In the genomic region with DNA sequence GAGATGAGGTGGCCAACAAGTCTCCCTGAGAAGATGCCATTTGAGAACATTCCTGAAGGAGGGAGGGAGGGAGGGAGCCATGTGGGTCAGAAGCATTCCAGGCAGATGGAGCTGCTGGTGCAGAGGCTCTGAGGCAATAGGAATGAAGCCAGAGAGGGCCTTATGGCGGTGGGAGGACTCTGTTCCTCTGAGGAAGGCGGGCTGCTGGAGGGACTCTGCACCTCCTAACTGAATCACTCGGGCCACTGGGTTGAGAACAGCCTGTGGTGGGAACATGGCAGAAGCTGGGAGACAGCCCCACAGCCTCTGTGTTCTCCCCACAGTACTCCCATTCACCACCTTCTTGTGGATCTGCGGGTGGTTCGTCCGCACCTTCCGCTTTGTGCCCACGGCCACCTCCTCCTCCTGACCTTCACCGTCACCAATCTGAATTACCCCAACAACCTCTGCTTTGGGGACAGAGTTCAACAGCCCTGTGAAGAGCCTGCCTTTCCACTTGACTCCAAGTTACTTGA, we compare ENCODE assay signal across 16 cellular contexts. TPM values are rescaled to one million over a fixed set of nuclear protein-coding genes. Genes with fewer than 3 reads are reported as not detected.
DNase-seq lines count a peak whose midpoint lies in the region; ATAC-seq and TF ChIP-seq lines count a peak whose summit lies in the region.
"Had no signal": no experiment of that assay in that cellular context is flagged by ENCODE, and none has a peak within 500 bp of the region (broad histone marks: within the 10 kb centered on the region; RNA-seq: fewer than 3 reads in every experiment).

No MANE protein-coding gene starts in this region.

- no peak for ATAC-seq in mucosa of descending colon
- no peak for ATAC-seq in omental fat pad (ENCODE audit: low FRiP score)
- ATAC-seq in HG02798 (IDR thresholded peaks at IDR 0.05; ENCODE audit: poor library complexity, unreplicated experiment): no peak
- ATAC-seq: naive thymus-derived CD8-positive, alpha-beta T cell had no signal

- H3K27ac ChIP-seq in AG04450 (ENCODE audit: low read depth, low read length): no peak overlapping the region
- H3K27ac ChIP-seq: epithelial cell of prostate, skin epidermis, WERI-Rb-1 had no signal

- H3K27me3 Mint-ChIP-seq in HFFc6 (ENCODE audit: insufficient read depth): peaks cover 13% of the 10 kb centered on the region
- H3K27me3 Mint-ChIP-seq in nephron progenitor cell (ENCODE audit: low read depth, poor library complexity): peaks cover 15% of the 10 kb centered on the region

- CTCF ChIA-PET in AG04450 (lab: Charles Lee): interaction anchor here (0.7 kb wide), 1 partner anchor 23 kb away, joined by 3 read pairs; no protein-coding TSS in a partner anchor

- H3K9me3 ChIP-seq in AG04450 (ENCODE audit: control insufficient read depth, insufficient read depth, low read length): peaks cover 4% of the 10 kb centered on the region
- no peaks in the 10 kb centered on the region for H3K9me3 ChIP-seq in mucosa of descending colon
- H3K9me3 ChIP-seq: BE2C had no signal

- POLR2A ChIA-PET in AG04450 (lab: Yijun Ruan, JAX): no interaction called here

- H3K4me3 Mint-ChIP-seq in HFFc6 (no peak overlapping the region), nephron progenitor cell (no peak overlapping the region)
- H3K4me3 Mint-ChIP-seq: naive thymus-derived CD8-positive, alpha-beta T cell had no signal

- H3K4me3 ChIP-seq in AG04450 (ENCODE audit: low read depth, low read length): no peak overlapping the region
- H3K4me3 ChIP-seq in mucosa of descending colon: no peak overlapping the region
- H3K4me3 ChIP-seq: skin epidermis had no signal

- DNase-seq in AG04450 (ENCODE audit: low read depth, low spot score) (peak; percentile 62), HFFc6 (peak; percentile 63), epidermal melanocyte (ENCODE audit: insufficient read length, low spot score) (peak; percentile 61), mucosa of descending colon (peak in 2 of 3 donors; percentile 24 to 38), omental fat pad (ENCODE audit: low spot score) (no peak), NCI-H1694 (lab: John Stamatoyannopoulos, UW) (no peak), nephron progenitor cell (no peak)
- DNase-seq: aorta; BE2C; naive thymus-derived CD8-positive, alpha-beta T cell; Right ventricle myocardium superior; WERI-Rb-1 had no signal

- H3K27me3 ChIP-seq in AG04450 (ENCODE audit: control insufficient read depth, insufficient read depth, low read length): peaks cover 9% of the 10 kb centered on the region
- H3K27me3 ChIP-seq: BE2C had no signal

- H3K36me3 Mint-ChIP-seq in HFFc6 (ENCODE audit: low read depth): peaks cover 12% of the 10 kb centered on the region; the same call in 1 of the 2 replicates
- H3K36me3 Mint-ChIP-seq in nephron progenitor cell (ENCODE audit: low read depth): peaks cover 7% of the 10 kb centered on the region

- peaks cover 9% of the 10 kb centered on the region for H3K4me1 ChIP-seq in mucosa of descending colon (ENCODE audit: low read depth)
- H3K4me1 ChIP-seq: BE2C had no signal

- H3K4me1 Mint-ChIP-seq in HFFc6 (ENCODE audit: low read depth) (peaks cover 11% of the 10 kb centered on the region), nephron progenitor cell (peaks cover 40% of the 10 kb centered on the region)

- H3K9me3 Mint-ChIP-seq in HFFc6 (peaks cover 15% of the 10 kb centered on the region), nephron progenitor cell (peaks cover 34% of the 10 kb centered on the region)

- no peak overlapping the region for H3K27ac Mint-ChIP-seq in HFFc6
- no peak overlapping the region for H3K27ac Mint-ChIP-seq in nephron progenitor cell

- no peak for TF ChIP-seq CTCF in AG04450 (IDR thresholded peaks at IDR 0.05; ENCODE audit: low read depth, low read length)
- TF ChIP-seq CTCF in HFFc6 (IDR thresholded peaks at IDR 0.05): no peak
- no peak for TF ChIP-seq CTCF in mucosa of descending colon (IDR thresholded peaks at IDR 0.05)
- no peak for TF ChIP-seq CTCF in omental fat pad (IDR thresholded peaks at IDR 0.05)
- TF ChIP-seq CTCF in nephron progenitor cell (IDR thresholded peaks at IDR 0.05): no peak

- H3K36me3 ChIP-seq in mucosa of descending colon (ENCODE audit: low read depth): no peaks in the 10 kb centered on the region
- H3K36me3 ChIP-seq: BE2C, WERI-Rb-1 had no signal

- intact Hi-C loops in mucosa of descending colon (cut with DNase I, micrococcal nuclease): no loop called here

RNA-seq across cellular contexts. Expression of gene TMEM125, which starts 2.4 kb away (rescaled TPM):
- polyA plus RNA-seq in AG04450 (2011; rRNA removed): not detected in 2 replicates
- not detected in 2 replicates for polyA minus RNA-seq in AG04450 (2011; rRNA and poly(A)+ RNA removed)
- total RNA-seq in HFFc6 (2021; fragmentation: NEBNext Ultra II Directional; extraction: Animal tissue kit (Norgen Biotek cat#: 25700)): not detected
- total RNA-seq in mucosa of descending colon (10 to 100 TPM; 31.9 to 71.6 (median 40.6) TPM), omental fat pad (1 to 10 TPM in 1 of 4 donors, under 1 TPM in 1, not detected in 2; 0.24 to 1.0 TPM)
- total RNA-seq: aorta; naive thymus-derived CD8-positive, alpha-beta T cell; NCI-H460; Right ventricle myocardium superior had no signal

RNA-seq across cellular contexts. Expression of gene C1orf210, which starts 18.0 kb away (rescaled TPM):
- polyA plus RNA-seq in AG04450 (2011; rRNA removed): not detected in 2 replicates
- not detected in 2 replicates for polyA minus RNA-seq in AG04450 (2011; rRNA and poly(A)+ RNA removed)
- total RNA-seq in HFFc6 (2021; fragmentation: NEBNext Ultra II Directional; extraction: Animal tissue kit (Norgen Biotek cat#: 25700)): not detected
- total RNA-seq in mucosa of descending colon (100 to 1,000 TPM in 1 of 3 donors, 10 to 100 TPM in 2; 33.1 to 102 (median 63.3) TPM), omental fat pad (not detected)
- total RNA-seq: aorta; naive thymus-derived CD8-positive, alpha-beta T cell; Right ventricle myocardium superior had no signal

RNA-seq across cellular contexts. Expression of gene TIE1, which starts 33.4 kb away (rescaled TPM):
- 0.76 and 1.3 TPM in 2 replicates for polyA plus RNA-seq in AG04450 (2011; rRNA removed)
- polyA minus RNA-seq in AG04450 (2011; rRNA and poly(A)+ RNA removed): 0.39 and 0.97 TPM in 2 replicates
- total RNA-seq in HFFc6 (2021; fragmentation: NEBNext Ultra II Directional; extraction: Animal tissue kit (Norgen Biotek cat#: 25700)): 1 to 10 TPM in 1 of 6 experiments, under 1 TPM in 4, not detected in 1; 0.33 to 1.2 (median 0.54) TPM
- 10 to 100 TPM in 1 of 3 donors, 1 to 10 TPM in 2; 8.0 to 18.6 (median 8.1) TPM for total RNA-seq in mucosa of descending colon
- 100 to 1,000 TPM in 1 of 4 donors, 10 to 100 TPM in 3; 15.2 to 156 (median 44.6) TPM for total RNA-seq in omental fat pad
- total RNA-seq: naive thymus-derived CD8-positive, alpha-beta T cell; NCI-H460 had no signal
- polyA plus RNA-seq: naive thymus-derived CD8-positive, alpha-beta T cell had no signal

Comparison
In these comparisons a context has a peak if more than half of its experiments do, and no peak if none do; other contexts are left out.
1. DNase-seq: peak in AG04450 (single experiment), HFFc6 (single experiment), epidermal melanocyte (single experiment) and mucosa of descending colon (2 of 3); none in omental fat pad (single experiment), NCI-H1694 (single experiment) and nephron progenitor cell (single experiment).
2. RNA of gene TMEM125, which starts 2.4 kb away (total RNA-seq): 31.9 to 71.6 TPM in mucosa of descending colon; 0.24 to 1.0 TPM in omental fat pad and not detected in HFFc6; every median in the first group is over 10 times any median in the second.
3. RNA of gene C1orf210, which starts 18.0 kb away (total RNA-seq): 33.1 to 102 TPM in mucosa of descending colon; not detected in HFFc6 and not detected in omental fat pad; every median in the first group is over 10 times any median in the second.
4. RNA of gene TIE1, which starts 33.4 kb away (total RNA-seq): 15.2 to 156 TPM in omental fat pad and 8.0 to 18.6 TPM in mucosa of descending colon; 0.33 to 1.2 TPM in HFFc6; every median in the first group is over 4 times any median in the second.